In the genomic region with DNA sequence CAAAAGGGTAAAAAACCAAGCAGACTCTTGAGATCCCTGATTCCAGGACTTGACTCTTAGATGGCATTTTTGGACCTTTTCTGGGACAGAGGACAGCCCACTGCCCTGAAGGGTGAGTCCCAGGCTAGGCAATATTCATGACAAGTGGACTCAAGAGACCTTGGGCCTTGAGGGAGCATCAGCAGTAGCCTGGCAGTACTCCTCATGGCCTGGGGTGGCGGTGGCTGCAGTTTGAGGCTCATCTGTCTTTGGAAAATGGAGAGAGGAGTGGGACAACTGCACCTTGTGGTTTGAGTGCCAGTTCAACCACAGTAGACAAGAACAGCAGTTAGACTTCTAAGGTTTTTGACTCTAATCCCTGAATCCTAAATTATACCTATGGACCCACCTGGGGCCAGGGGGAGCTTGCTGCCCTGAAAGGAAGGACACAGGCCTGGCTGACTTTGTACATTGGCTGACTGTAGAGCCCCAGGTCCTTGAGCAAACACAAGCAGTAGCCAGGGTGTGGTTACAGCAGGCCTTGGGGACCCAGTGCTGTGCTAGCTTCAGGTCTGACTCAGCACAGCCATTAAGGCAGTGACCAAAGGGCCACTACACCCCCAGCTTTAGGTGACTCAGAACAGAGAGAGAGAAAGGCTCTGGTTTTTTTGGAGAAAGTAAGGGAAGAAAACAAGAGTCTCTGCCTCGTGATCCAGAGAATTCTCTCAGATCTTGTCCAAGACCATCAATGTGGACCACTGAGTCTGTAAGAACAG, we compare ENCODE assay signal across 1 cellular context.
TF ChIP-seq lines count a peak whose summit lies in the region.

No MANE protein-coding gene starts in this region.

TF ChIP-seq in IMR-90, 13 proteins besides CTCF, POLR2A, EP300 and RAD21:
- no peak for TF ChIP-seq RCOR1 (IDR thresholded peaks at IDR 0.05; ENCODE audit: insufficient replicate concordance, low read length)
- no peak for TF ChIP-seq FOS (IDR thresholded peaks at IDR 0.05; ENCODE audit: low read depth, low read length)
- no peak for TF ChIP-seq MAFK (IDR thresholded peaks at IDR 0.05; ENCODE audit: low read depth, low read length)
- no peak for TF ChIP-seq MAZ (IDR thresholded peaks at IDR 0.05; ENCODE audit: borderline replicate concordance, low read depth, low read length)
- no peak for TF ChIP-seq SMC3 (IDR thresholded peaks at IDR 0.05; ENCODE audit: low read depth, low read length)
- no peak for TF ChIP-seq BHLHE40 (IDR thresholded peaks at IDR 0.05; ENCODE audit: low read depth, low read length)
- TF ChIP-seq USF2 (IDR thresholded peaks at IDR 0.05; ENCODE audit: low read depth, low read length) = no peak
- TF ChIP-seq CHD1 (IDR thresholded peaks at IDR 0.05; ENCODE audit: low read depth, low read length) = no peak
- no peak for TF ChIP-seq RFX5 (IDR thresholded peaks at IDR 0.05; ENCODE audit: low read depth, low read length)
- TF ChIP-seq, protein P1, sequence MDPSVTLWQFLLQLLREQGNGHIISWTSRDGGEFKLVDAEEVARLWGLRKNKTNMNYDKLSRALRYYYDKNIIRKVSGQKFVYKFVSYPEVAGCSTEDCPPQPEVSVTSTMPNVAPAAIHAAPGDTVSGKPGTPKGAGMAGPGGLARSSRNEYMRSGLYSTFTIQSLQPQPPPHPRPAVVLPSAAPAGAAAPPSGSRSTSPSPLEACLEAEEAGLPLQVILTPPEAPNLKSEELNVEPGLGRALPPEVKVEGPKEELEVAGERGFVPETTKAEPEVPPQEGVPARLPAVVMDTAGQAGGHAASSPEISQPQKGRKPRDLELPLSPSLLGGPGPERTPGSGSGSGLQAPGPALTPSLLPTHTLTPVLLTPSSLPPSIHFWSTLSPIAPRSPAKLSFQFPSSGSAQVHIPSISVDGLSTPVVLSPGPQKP (IDR thresholded peaks at IDR 0.05; ENCODE audit: borderline replicate concordance, low read depth, low read length) = no peak
- TF ChIP-seq MXI1 (IDR thresholded peaks at IDR 0.05; ENCODE audit: borderline replicate concordance, low read depth, low read length) = no peak
- TF ChIP-seq CEBPB (IDR thresholded peaks at IDR 0.05; ENCODE audit: low read depth, low read length) = no peak
- TF ChIP-seq NFE2L2 (IDR thresholded peaks at IDR 0.05; ENCODE audit: low read depth, low read length) = no peak
